ENCODE assay signal across 8 cellular contexts in the genomic region with DNA sequence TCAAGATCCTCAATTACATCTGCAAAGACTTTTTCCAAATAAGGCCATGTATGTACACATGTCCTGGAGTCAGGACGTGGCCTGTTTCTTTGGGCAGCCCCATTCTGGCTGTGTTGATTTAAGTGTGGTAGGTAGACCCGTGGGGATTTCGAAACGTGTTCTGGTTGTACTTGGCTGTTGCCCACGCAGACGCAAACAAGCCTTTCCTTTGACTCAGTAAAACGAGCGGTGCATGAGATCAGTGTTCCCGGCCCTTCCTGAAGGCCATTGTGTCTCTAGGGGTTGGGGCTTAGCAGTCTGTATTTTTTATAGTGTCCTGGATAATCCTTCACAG.
A peak's percentile ranks its signal among the peaks of the same experiment; 100 is the strongest.
DNase-seq lines count a peak whose midpoint lies in the region; TF ChIP-seq lines count a peak whose summit lies in the region.

No MANE protein-coding gene starts in this region.

- peaks cover 9% of the 10 kb centered on the region for H3K4me1 Mint-ChIP-seq in endothelial cell (ENCODE audit: unreplicated experiment)

- peaks cover 1% of the 10 kb centered on the region for H3K79me1 ChIP-seq in neuronal stem cell (ENCODE audit: low read depth, low read length)

- H3K36me3 Mint-ChIP-seq in endothelial cell (ENCODE audit: low read depth, unreplicated experiment) = peaks cover 29% of the 10 kb centered on the region

- CTCF ChIA-PET in AG04449 (lab: Yijun Ruan, JAX) = interaction anchor here (0.5 to 6.1 kb wide), 13 partner anchors 9 to 303 kb away, joined by 3 to 50 read pairs (median 14); no protein-coding TSS in a partner anchor

- WGBS in neuronal stem cell (ENCODE audit: extremely low coverage in 2 of 2, insufficient read length in 2 of 2, insufficient replicate concordance in 1 of 2), 2 donors = no CpG with 5 or more reads among the region's 9 CpGs

- no peak overlapping the region for H3K23ac ChIP-seq in neuronal stem cell (ENCODE audit: low read depth, low read length, poor library complexity)

- H3K27me3 ChIP-seq in brain microvascular endothelial cell (replicated peaks) (no peaks in the 10 kb centered on the region), neuronal stem cell (ENCODE audit: control insufficient read depth in 3 of 3, insufficient read depth in 3 of 3, low read depth in 1 of 3, low read length in 3 of 3) (peaks cover 0 to 2% (median 0%) of the 10 kb centered on the region in 3 experiments)

- H3K27ac ChIP-seq in brain microvascular endothelial cell = peak overlapping the region; percentile 95
- H3K27ac ChIP-seq in neuronal stem cell (replicated peaks; ENCODE audit: low read length) = no peak overlapping the region

- H3K4me2 ChIP-seq in neuronal stem cell (ENCODE audit: insufficient read depth, low read length, poor library complexity, severe bottlenecking) = no peak overlapping the region

- no peak overlapping the region for H2AK5ac ChIP-seq in neuronal stem cell (ENCODE audit: low read depth, low read length)

- no peak overlapping the region for H3K18ac ChIP-seq in neuronal stem cell (ENCODE audit: low read length)

- no peak overlapping the region for H3K27ac Mint-ChIP-seq in endothelial cell (ENCODE audit: unreplicated experiment)

- no peak overlapping the region for H2BK12ac ChIP-seq in neuronal stem cell (ENCODE audit: low read length)

- H2BK5ac ChIP-seq in neuronal stem cell (ENCODE audit: low read length) = no peak overlapping the region

- H3K4ac ChIP-seq in neuronal stem cell (ENCODE audit: low read length) = no peak overlapping the region

- peaks cover 13% of the 10 kb centered on the region for H3K27me3 Mint-ChIP-seq in endothelial cell (ENCODE audit: unreplicated experiment)

- POLR2A ChIA-PET in AG04449 (lab: Yijun Ruan, JAX) = interaction anchor here (0.8 kb wide), 1 partner anchor 66 kb away, joined by 3 read pairs; no protein-coding TSS in a partner anchor

- TF ChIP-seq CTCF in AG04449 (IDR thresholded peaks at IDR 0.05; ENCODE audit: insufficient read depth, low read length, missing control alignments) (no peak), brain microvascular endothelial cell (IDR thresholded peaks at IDR 0.05; ENCODE audit: low read depth, low read length, missing control alignments) (no peak), endothelial cell (IDR thresholded peaks at IDR 0.05; ENCODE audit: unreplicated experiment) (no peak)

- H3K9me3 Mint-ChIP-seq in endothelial cell (ENCODE audit: unreplicated experiment) = no peaks in the 10 kb centered on the region

- no peak overlapping the region for H2BK120ac ChIP-seq in neuronal stem cell (ENCODE audit: low read depth, low read length)

- H3K14ac ChIP-seq in neuronal stem cell (ENCODE audit: low read length) = no peak overlapping the region

- no peak overlapping the region for H4K8ac ChIP-seq in neuronal stem cell (ENCODE audit: low read depth, low read length)

- DNase-seq in AG04449 (ENCODE audit: low read depth, low spot score) (peak; percentile 99), HK-2 (ENCODE audit: unreplicated experiment) (peak; percentile 74), brain microvascular endothelial cell (peak; percentile 99), medulla oblongata (ENCODE audit: extremely low spot score) (peak; percentile 33), neuronal stem cell (ENCODE audit: low spot score) (no peak), endothelial cell (ENCODE audit: low spot score) (no peak), SHP77 (lab: John Stamatoyannopoulos, UW) (no peak)
- no peak for DNase-seq in stimulated activated CD4-positive, alpha-beta T cell treated with anti-CD3 and anti-CD28 coated beads, Interleukin-1b, Interleukin-23, amount 100 ng/mL, for 48 hours

- H3K4me3 Mint-ChIP-seq in endothelial cell (ENCODE audit: unreplicated experiment) = no peak overlapping the region

- no peaks in the 10 kb centered on the region for H3K9me3 ChIP-seq in neuronal stem cell (replicated peaks in 1 of 2; ENCODE audit: control insufficient read depth in 2 of 2, insufficient read depth in 1 of 2, low read depth in 1 of 2, low read length in 2 of 2)

- no peak overlapping the region for H2BK15ac ChIP-seq in neuronal stem cell (ENCODE audit: low read length)

- no peak overlapping the region for H4K91ac ChIP-seq in neuronal stem cell (ENCODE audit: low read depth, low read length, poor library complexity)

- H2AFZ ChIP-seq in neuronal stem cell (ENCODE audit: low read length) = no peak overlapping the region

- in situ Hi-C loops in brain microvascular endothelial cell (cut with HindIII; ENCODE audit: low pct_ligation_motif_present, low sequenced_read_pairs) = no loop called here

- H3K4me3 ChIP-seq in AG04449 (ENCODE audit: low read depth, low read length) = no peak overlapping the region
- H3K4me3 ChIP-seq in brain microvascular endothelial cell (ENCODE audit: low read depth, low read length) = no peak overlapping the region
- H3K4me3 ChIP-seq in neuronal stem cell (ENCODE audit: low read length in 2 of 2) = no peak overlapping the region

- H3K36me3 ChIP-seq in brain microvascular endothelial cell (replicated peaks) (peaks cover 29% of the 10 kb centered on the region), neuronal stem cell (replicated peaks in 1 of 2; ENCODE audit: control insufficient read depth in 2 of 2, insufficient read depth in 2 of 2, low read length in 2 of 2) (peaks cover 16 to 51% of the 10 kb centered on the region in 2 donors)

- no peak overlapping the region for H3K9ac ChIP-seq in neuronal stem cell (ENCODE audit: low read depth, low read length, poor library complexity)

- no peaks in the 10 kb centered on the region for H3K4me1 ChIP-seq in neuronal stem cell (ENCODE audit: control insufficient read depth in 2 of 2, insufficient read depth in 1 of 2, low read depth in 1 of 2, low read length in 2 of 2)

Comparison
In these comparisons a context has a peak if more than half of its experiments do, and no peak if none do; other contexts are left out.
1. DNase-seq: peak in AG04449 (single experiment), HK-2 (single experiment), brain microvascular endothelial cell (single experiment) and medulla oblongata (single experiment); none in neuronal stem cell (single experiment), endothelial cell (single experiment), SHP77 (0 of 2) and stimulated activated CD4-positive, alpha-beta T cell treated with anti-CD3 and anti-CD28 coated beads, Interleukin-1b, Interleukin-23, amount 100 ng/mL, for 48 hours (single experiment).